21 cellular contexts compared by ENCODE assay signal in the genomic region with DNA sequence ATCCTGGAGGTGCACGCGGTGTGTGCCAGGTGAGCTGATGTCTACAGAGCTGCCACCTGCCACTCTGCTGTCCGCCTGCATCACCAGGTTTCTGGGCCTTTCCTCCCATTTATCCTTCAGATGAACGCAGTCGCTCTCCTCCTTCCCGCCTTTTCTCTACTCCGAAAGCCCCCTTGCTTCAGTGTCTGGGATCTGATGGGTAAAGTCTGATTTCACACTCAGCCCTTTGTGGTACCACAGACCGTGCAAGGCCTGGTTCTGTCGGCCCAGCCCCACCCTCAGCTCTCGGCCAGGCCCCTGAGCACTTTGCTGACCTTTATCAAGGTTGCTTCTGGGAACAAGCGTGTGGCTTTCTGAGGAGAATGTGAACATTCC. TPM values are rescaled to one million over a fixed set of nuclear protein-coding genes. Genes with fewer than 3 reads are reported as not detected.
DNase-seq lines count a peak whose midpoint lies in the region; ATAC-seq, FAIRE-seq and TF ChIP-seq lines count a peak whose summit lies in the region.
"Had no signal": no experiment of that assay in that cellular context is flagged by ENCODE, and none has a peak within 500 bp of the region (broad histone marks: within the 10 kb centered on the region; RNA-seq: fewer than 3 reads in every experiment).

No MANE protein-coding gene starts in this region.

- H3K4me2 ChIP-seq in H1 (ENCODE audit: insufficient read depth in 1 of 2, low read depth in 2 of 2, low read length in 2 of 2), result no peak overlapping the region
- H3K4me2 ChIP-seq in osteoblast (ENCODE audit: insufficient read depth, low read length), result no peak overlapping the region

- H3K36me3 ChIP-seq in right atrium auricular region (no peaks in the 10 kb centered on the region), heart right ventricle (no peaks in the 10 kb centered on the region), H1 (ENCODE audit: control insufficient read depth in 2 of 4, insufficient read depth in 4 of 4, low read length in 3 of 4) (no peaks in the 10 kb centered on the region; a peak in 1 of 8 replicates), osteoblast (ENCODE audit: insufficient read depth, low read length) (no peaks in the 10 kb centered on the region)
- H3K36me3 ChIP-seq: BE2C, SJSA1 had no signal

- no peak overlapping the region for H3K23ac ChIP-seq in H1 (ENCODE audit: insufficient read length)

- TF ChIP-seq POLR2A in H1 (IDR thresholded peaks at IDR 0.05; ENCODE audit: control extremely low read depth in 1 of 2, low read depth in 2 of 2, low read length in 2 of 2), result no peak

- H4K91ac ChIP-seq in H1 (replicated peaks; ENCODE audit: insufficient read length, low read length), result no peak overlapping the region

- TF ChIP-seq EP300 in H1 (IDR thresholded peaks at IDR 0.05; ENCODE audit: borderline replicate concordance in 1 of 2, low read depth in 2 of 2, low read length in 2 of 2), result no peak

- no peak for TF ChIP-seq CTCF in right atrium auricular region (IDR thresholded peaks at IDR 0.05)
- no peak for TF ChIP-seq CTCF in heart right ventricle (IDR thresholded peaks at IDR 0.05)
- no peak for TF ChIP-seq CTCF in H1 (IDR thresholded peaks at IDR 0.05; ENCODE audit: control extremely low read depth in 1 of 3, insufficient read depth in 1 of 3, low read depth in 1 of 3, low read length in 3 of 3)
- TF ChIP-seq CTCF in osteoblast (IDR thresholded peaks at IDR 0.05; ENCODE audit: extremely low read depth, low read depth, low read length), result no peak

- no peak for TF ChIP-seq RAD21 in H1 (IDR thresholded peaks at IDR 0.05 in 1 of 2, conservative IDR thresholded peaks at IDR 0.05 in 1 of 2; ENCODE audit: low read depth in 2 of 2, low read length in 2 of 2)

- intact Hi-C loops in heart right ventricle (cut with DNase I), result loop anchor here in 5 of 10 donors (10.0 kb wide), 2 partner anchors 518 to 678 kb away; no protein-coding TSS in a partner anchor

- H3K9ac ChIP-seq in H1 (replicated peaks in 1 of 4; ENCODE audit: extremely low read depth in 1 of 4, low read depth in 3 of 4, low read length in 3 of 4), result no peak overlapping the region

- no peak overlapping the region for H3K4ac ChIP-seq in H1 (replicated peaks; ENCODE audit: insufficient read length, low read depth, low read length)

- H3K56ac ChIP-seq in H1 (replicated peaks; ENCODE audit: insufficient read length, low read depth, low read length), result no peak overlapping the region

- H4K8ac ChIP-seq in H1 (ENCODE audit: extremely low read depth, insufficient read depth, low read length), result 0 out of 2 replicates have a peak overlapping the region, but pooled peaks have one; percentile 8

- 0 out of 2 replicates have a peak overlapping the region, but pooled peaks have one; percentile 13 for H2BK5ac ChIP-seq in H1 (ENCODE audit: low read depth, low read length)

- no peak overlapping the region for H2BK15ac ChIP-seq in H1 (ENCODE audit: low read length)

- no peaks in the 10 kb centered on the region for H3K9me3 ChIP-seq in right atrium auricular region
- H3K9me3 ChIP-seq in heart right ventricle, result no peaks in the 10 kb centered on the region
- peaks cover 10 to 13% of the 10 kb centered on the region in 2 experiments for H3K9me3 ChIP-seq in H1 (ENCODE audit: insufficient read depth in 2 of 2, low read depth in 1 of 2, low read length in 1 of 2)
- no peaks in the 10 kb centered on the region for H3K9me3 ChIP-seq in osteoblast (ENCODE audit: low read depth, low read length)
- H3K9me3 ChIP-seq: BE2C, SJSA1 had no signal

- no peak overlapping the region for H3K18ac ChIP-seq in H1 (ENCODE audit: extremely low read depth, low read length)

- H2AK5ac ChIP-seq in H1 (ENCODE audit: low read depth, low read length), result no peak overlapping the region

- H2AFZ ChIP-seq in H1 (ENCODE audit: low read length) (no peak overlapping the region), osteoblast (ENCODE audit: low read length) (no peak overlapping the region)

- H4K20me1 ChIP-seq in H1 (replicated peaks in 1 of 2; ENCODE audit: control insufficient read depth in 1 of 2, insufficient read depth in 2 of 2, low read length in 2 of 2), result no peaks in the 10 kb centered on the region
- no peaks in the 10 kb centered on the region for H4K20me1 ChIP-seq in osteoblast (ENCODE audit: insufficient read depth, low read length)

- no peak overlapping the region for H3K4me3 ChIP-seq in right atrium auricular region
- H3K4me3 ChIP-seq in heart right ventricle, result no peak overlapping the region
- H3K4me3 ChIP-seq in H1 (ENCODE audit: extremely low read depth in 1 of 4, insufficient read depth in 2 of 4, low read depth in 3 of 4, low read length in 4 of 4), result no peak overlapping the region
- no peak overlapping the region for H3K4me3 ChIP-seq in osteoblast (ENCODE audit: insufficient read depth, low read length)
- H3K4me3 ChIP-seq: SJSA1 had no signal

- no peaks in the 10 kb centered on the region for H3K79me2 ChIP-seq in H1 (ENCODE audit: control insufficient read depth in 1 of 2, insufficient read depth in 2 of 2, low read length in 2 of 2)
- H3K79me2 ChIP-seq in osteoblast (ENCODE audit: insufficient read depth, low read length), result no peaks in the 10 kb centered on the region

- peaks cover 2% of the 10 kb centered on the region; the same call in 1 of the 2 replicates for H3K23me2 ChIP-seq in H1 (ENCODE audit: low read depth, low read length)

- 87% methylated on average over 11 of the region's 11 CpGs for WGBS in heart right ventricle, 2 donors
- 81% methylated on average over 8 of the region's 11 CpGs; no CpG with 5 or more reads in 1 of the 2 experiments for WGBS in H1 (ENCODE audit: extremely low coverage in 1 of 2, insufficient coverage in 1 of 2, insufficient read length in 1 of 2, insufficient replicate concordance in 2 of 2, low coverage in 1 of 2, low lambda C conversion rate in 2 of 2, missing lambda C conversion rate in 1 of 2), 2 experiments

- ATAC-seq in heart right ventricle (no peak), HG03135 (IDR thresholded peaks at IDR 0.05; ENCODE audit: unreplicated experiment) (no peak)
- no peak for ATAC-seq in activated CD4-positive, CD25-positive, alpha-beta regulatory T cell treated with anti-CD3 and anti-CD28 coated beads, Interleukin-2, amount 50 U/mL, for 24 hours

- no peak overlapping the region for H3K14ac ChIP-seq in H1 (ENCODE audit: insufficient read length)

- no peaks in the 10 kb centered on the region for H3K79me1 ChIP-seq in H1 (ENCODE audit: low read depth, low read length)

- POLR2A ChIA-PET in H1 (lab: Charles Lee; ENCODE audit: partially characterized antibody), result interaction anchor here (1.2 kb wide), 1 partner anchor 42 kb away, joined by 4 read pairs; no protein-coding TSS in a partner anchor

- CTCF ChIA-PET in H1 (lab: Charles Lee; ENCODE audit: partially characterized antibody), result interaction anchor here (0.6 to 8.0 kb wide), 9 partner anchors 14 to 212 kb away, joined by 3 to 58 read pairs (median 3); partner anchors contain the start of gene SOHLH1

- no peak overlapping the region for H2BK12ac ChIP-seq in H1 (ENCODE audit: low read depth, low read length)

- H2BK120ac ChIP-seq in H1 (replicated peaks; ENCODE audit: low read depth, low read length), result no peak overlapping the region

- H4K5ac ChIP-seq in H1 (ENCODE audit: insufficient read length, low read depth, low read length), result no peak overlapping the region

- H3K27ac ChIP-seq in right atrium auricular region, result no peak overlapping the region
- no peak overlapping the region for H3K27ac ChIP-seq in heart right ventricle
- no peak overlapping the region for H3K27ac ChIP-seq in H1 (ENCODE audit: low read depth, low read length)
- no peak overlapping the region for H3K27ac ChIP-seq in osteoblast (ENCODE audit: low read depth, low read length)
- H3K27ac ChIP-seq: SJSA1 had no signal

- peak; percentile 21 for DNase-seq in right atrium auricular region (ENCODE audit: low spot score)
- no peak for DNase-seq in heart right ventricle
- DNase-seq in H1 (ENCODE audit: low read depth in 1 of 2, low spot score in 2 of 2), result no peak
- DNase-seq in osteoblast (ENCODE audit: insufficient read length, low spot score, missing footprints), result peak; percentile 21
- DNase-seq in amygdala (lab: John Stamatoyannopoulos, UW), result no peak
- DNase-seq: BE2C, DMS53, GF-D8, NCI-H1105 treated with DMSO at 0.1 percent for 48 hours, NCI-H2029 treated with DMSO at 0.1 percent for 48 hours, NCI-H345, NCI-H524 treated with DMSO at 0.1 percent for 48 hours had no signal

- no peak overlapping the region for H2BK20ac ChIP-seq in H1 (ENCODE audit: low read length)

- no peaks in the 10 kb centered on the region for H3K4me1 ChIP-seq in right atrium auricular region
- no peaks in the 10 kb centered on the region for H3K4me1 ChIP-seq in heart right ventricle
- peaks cover 0 to 8% (median 3%) of the 10 kb centered on the region in 4 experiments; a peak in 4 of 7 replicates for H3K4me1 ChIP-seq in H1 (replicated peaks in 1 of 4; ENCODE audit: control insufficient read depth in 3 of 4, insufficient read depth in 4 of 4, low read length in 3 of 4)
- no peaks in the 10 kb centered on the region for H3K4me1 ChIP-seq in osteoblast (ENCODE audit: insufficient read depth, low read length)
- H3K4me1 ChIP-seq: SJSA1 had no signal

- H3K27me3 ChIP-seq in right atrium auricular region, result no peaks in the 10 kb centered on the region
- peaks cover 0 to 22% (median 5%) of the 10 kb centered on the region in 7 donors for H3K27me3 ChIP-seq in heart right ventricle
- H3K27me3 ChIP-seq in H1 (replicated peaks in 1 of 4; ENCODE audit: control insufficient read depth in 3 of 4, extremely low read depth in 1 of 4, insufficient read depth in 3 of 4, low read length in 3 of 4), result no peaks in the 10 kb centered on the region
- H3K27me3 ChIP-seq in osteoblast (ENCODE audit: insufficient read depth, low read length), result peaks cover 2% of the 10 kb centered on the region
- H3K27me3 ChIP-seq: BE2C, SJSA1 had no signal

- FAIRE-seq in H1 (lab: Jason Lieb, UNC), result no peak
- FAIRE-seq: D721Med, RCC 7860 had no signal

RNA-seq across cellular contexts. Expression of gene GLT6D1, which starts 32.5 kb away (rescaled TPM):
- total RNA-seq in right atrium auricular region, result not detected
- total RNA-seq in heart right ventricle, result not detected
- polyA plus RNA-seq in heart right ventricle, result not detected
- total RNA-seq in H1 (2021; fragmentation: NEBNext Ultra II Directional; extraction: Animal tissue kit (Norgen Biotek cat#: 25700)), result 1.3 and 1.6 TPM in 2 replicates
- polyA plus RNA-seq in H1 (2011; rRNA removed), result 2.1 and 2.2 TPM in 2 replicates
- polyA plus RNA-seq in H1 (2011; cell fraction: cytosol; rRNA removed), result 2.5 TPM
- polyA plus RNA-seq in H1 (2011; cell fraction: nucleus; rRNA removed), result 3.9 TPM
- 1.2 to 1.5 TPM (median 1.4 TPM) in 4 replicates for polyA plus RNA-seq in H1 (2012, experiment 1 of 2)
- polyA plus RNA-seq in H1 (2012, experiment 2 of 2), result 0.66 TPM
- polyA plus RNA-seq in H1 (2013, experiment 1 of 2), result 0.06 TPM
- polyA plus RNA-seq in H1 (2013, experiment 2 of 2), result 0.07 TPM
- 0.71 and 1.6 TPM in 2 replicates for polyA minus RNA-seq in H1 (2011; rRNA and poly(A)+ RNA removed)
- polyA minus RNA-seq in H1 (2011; cell fraction: cytosol; rRNA and poly(A)+ RNA removed), result 0.95 TPM
- polyA minus RNA-seq in H1 (2011; cell fraction: nucleus; rRNA and poly(A)+ RNA removed), result 1.00 TPM
- not detected in 2 replicates for total RNA-seq in osteoblast
- total RNA-seq: A673, H4, OCI-LY7, SJSA1 had no signal
- polyA plus RNA-seq: IgD-negative memory B cell had no signal

RNA-seq across cellular contexts. Expression of gene PAEP, which starts 45.3 kb away (rescaled TPM):
- total RNA-seq in right atrium auricular region (not detected), heart right ventricle (not detected), osteoblast (not detected in 2 replicates)
- polyA plus RNA-seq in heart right ventricle (not detected), H1 (2011; rRNA removed) (0.19 TPM in 1 of 2 replicates, not detected in the other)
- total RNA-seq in H1 (2021; fragmentation: NEBNext Ultra II Directional; extraction: Animal tissue kit (Norgen Biotek cat#: 25700)), result not detected in 2 replicates
- not detected for polyA plus RNA-seq in H1 (2011; cell fraction: cytosol; rRNA removed)
- polyA plus RNA-seq in H1 (2011; cell fraction: nucleus; rRNA removed), result not detected
- not detected in 4 replicates for polyA plus RNA-seq in H1 (2012, experiment 1 of 2)
- polyA plus RNA-seq in H1 (2012, experiment 2 of 2), result not detected
- not detected for polyA plus RNA-seq in H1 (2013, experiment 1 of 2)
- 0.13 TPM for polyA plus RNA-seq in H1 (2013, experiment 2 of 2)
- polyA minus RNA-seq in H1 (2011; rRNA and poly(A)+ RNA removed), result not detected in 2 replicates
- not detected for polyA minus RNA-seq in H1 (2011; cell fraction: cytosol; rRNA and poly(A)+ RNA removed)
- polyA minus RNA-seq in H1 (2011; cell fraction: nucleus; rRNA and poly(A)+ RNA removed), result not detected
- total RNA-seq: A673, OCI-LY7, SJSA1 had no signal
- polyA plus RNA-seq: IgD-negative memory B cell had no signal

RNA-seq across cellular contexts. Expression of gene LCN9, which starts 56.2 kb away (rescaled TPM):
- total RNA-seq in right atrium auricular region, result not detected
- not detected for total RNA-seq in heart right ventricle
- not detected for polyA plus RNA-seq in heart right ventricle
- 3.1 and 3.7 TPM in 2 replicates for total RNA-seq in H1 (2021; fragmentation: NEBNext Ultra II Directional; extraction: Animal tissue kit (Norgen Biotek cat#: 25700))
- 2.3 and 2.6 TPM in 2 replicates for polyA plus RNA-seq in H1 (2011; rRNA removed)
- polyA plus RNA-seq in H1 (2011; cell fraction: cytosol; rRNA removed), result 5.3 TPM
- polyA plus RNA-seq in H1 (2011; cell fraction: nucleus; rRNA removed), result 47.6 TPM
- 6.5 to 8.6 TPM (median 8.0 TPM) in 4 replicates for polyA plus RNA-seq in H1 (2012, experiment 1 of 2)
- 1.1 TPM for polyA plus RNA-seq in H1 (2012, experiment 2 of 2)
- not detected for polyA plus RNA-seq in H1 (2013, experiment 1 of 2)
- 0.18 TPM for polyA plus RNA-seq in H1 (2013, experiment 2 of 2)
- polyA minus RNA-seq in H1 (2011; rRNA and poly(A)+ RNA removed), result 0.60 and 0.83 TPM in 2 replicates
- not detected for polyA minus RNA-seq in H1 (2011; cell fraction: cytosol; rRNA and poly(A)+ RNA removed)
- 7.2 TPM for polyA minus RNA-seq in H1 (2011; cell fraction: nucleus; rRNA and poly(A)+ RNA removed)
- not detected in 2 replicates for total RNA-seq in osteoblast
- total RNA-seq: A673, H4, OCI-LY7, SJSA1 had no signal
- polyA plus RNA-seq: IgD-negative memory B cell had no signal

Comparison
In these comparisons a context has a peak if more than half of its experiments do, and no peak if none do; other contexts are left out.
1. DNase-seq: peak in right atrium auricular region (single experiment) and osteoblast (single experiment); none in heart right ventricle (0 of 2), H1 (0 of 2) and amygdala (0 of 56).